10 cellular contexts compared by ENCODE assay signal in the genomic region with DNA sequence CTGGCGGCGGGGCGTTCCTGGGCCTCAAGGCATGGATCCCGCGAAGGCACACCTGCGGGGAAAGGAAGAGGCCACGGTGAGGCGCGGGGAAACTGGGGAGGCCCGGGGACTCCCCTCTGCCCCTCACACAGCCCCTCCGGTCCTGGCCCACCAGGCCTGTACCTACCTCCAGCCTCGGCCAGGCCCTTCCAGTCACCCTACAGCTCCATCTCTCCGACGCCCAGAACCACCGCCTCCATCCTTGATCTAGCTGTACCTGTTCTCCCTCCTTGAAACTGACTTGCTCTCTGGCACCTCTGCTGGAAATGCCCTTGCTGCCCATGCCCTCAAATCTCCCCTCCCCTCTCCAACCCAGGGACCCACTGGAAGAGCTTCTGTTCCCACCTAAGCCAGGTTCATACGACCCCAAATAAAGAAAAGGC. TPM values are rescaled to one million over a fixed set of nuclear protein-coding genes. Genes with fewer than 3 reads are reported as not detected.
A peak's percentile ranks its signal among the peaks of the same experiment; 100 is the strongest.
DNase-seq lines count a peak whose midpoint lies in the region; ATAC-seq and TF ChIP-seq lines count a peak whose summit lies in the region.
"Had no signal": no experiment of that assay in that cellular context is flagged by ENCODE, and none has a peak within 500 bp of the region (broad histone marks: within the 10 kb centered on the region; RNA-seq: fewer than 3 reads in every experiment).

No MANE protein-coding gene starts in this region.

- peaks cover 8% of the 10 kb centered on the region for H3K4me1 Mint-ChIP-seq in activated naive CD4-positive, alpha-beta T cell treated with anti-CD3 and anti-CD28 coated beads for 36 hours (ENCODE audit: low read depth)
- H3K4me1 Mint-ChIP-seq in T-helper 17 cell: peaks cover 9% of the 10 kb centered on the region

- CTCF ChIA-PET in activated naive CD4-positive, alpha-beta T cell treated with anti-CD3 and anti-CD28 coated beads for 36 hours (lab: Charles Lee): interaction anchor here (0.5 to 1.6 kb wide), 6 partner anchors 10 to 374 kb away, joined by 3 to 6 read pairs (median 4); no protein-coding TSS in a partner anchor

- ATAC-seq in T-helper 17 cell (no peak), HG03460 (IDR thresholded peaks at IDR 0.05; ENCODE audit: unreplicated experiment) (no peak)

- no peak for TF ChIP-seq CTCF in stomach (IDR thresholded peaks at IDR 0.05)

- WGBS in stomach, 5 donors: 83 to 94% (median 90%) methylated on average over 13 to 16 of the region's 16 CpGs

- H3K9me3 Mint-ChIP-seq in activated naive CD4-positive, alpha-beta T cell treated with anti-CD3 and anti-CD28 coated beads for 36 hours: peaks cover 3% of the 10 kb centered on the region

- intact Hi-C loops in activated naive CD4-positive, alpha-beta T cell treated with anti-CD3 and anti-CD28 coated beads for 36 hours (cut with micrococcal nuclease): loop anchor here (2.0 kb wide), 2 partner anchors 145 to 189 kb away; a partner anchor contains a TSS
- intact Hi-C loops in stomach (cut with DNase I; ENCODE audit: low total_unique reads): no loop called here

- no peak for TF ChIP-seq POLR2A in stomach (IDR thresholded peaks at IDR 0.05)

- H3K9ac ChIP-seq in iPS-15b (ENCODE audit: low read depth, low read length): no peak overlapping the region

- H3K4me1 ChIP-seq in iPS-15b (ENCODE audit: control insufficient read depth, insufficient read depth, low read length) (peaks cover 3% of the 10 kb centered on the region), stomach (peaks cover 18 to 41% (median 32%) of the 10 kb centered on the region in 4 donors)

- no peak overlapping the region for H3K27ac Mint-ChIP-seq in activated naive CD4-positive, alpha-beta T cell treated with anti-CD3 and anti-CD28 coated beads for 36 hours
- H3K27ac Mint-ChIP-seq in T-helper 17 cell: no peak overlapping the region

- H3K36me3 Mint-ChIP-seq in activated naive CD4-positive, alpha-beta T cell treated with anti-CD3 and anti-CD28 coated beads for 36 hours (ENCODE audit: low read depth): peaks cover 6% of the 10 kb centered on the region
- H3K36me3 Mint-ChIP-seq in T-helper 17 cell (ENCODE audit: low read depth): no peaks in the 10 kb centered on the region

- no peaks in the 10 kb centered on the region for H3K9me3 ChIP-seq in T-helper 17 cell (ENCODE audit: control insufficient read depth, low read length, poor library complexity, severe bottlenecking)
- H3K9me3 ChIP-seq in iPS-15b (ENCODE audit: control insufficient read depth, insufficient read depth, low read length): no peaks in the 10 kb centered on the region
- no peaks in the 10 kb centered on the region for H3K9me3 ChIP-seq in stomach
- H3K9me3 ChIP-seq: spleen had no signal

- peak overlapping the region; percentile 90 to 93 (median 92) for H3K27ac ChIP-seq in stomach
- H3K27ac ChIP-seq: SJSA1 had no signal

- H3K27me3 ChIP-seq in iPS-15b (ENCODE audit: control insufficient read depth, insufficient read depth, low read length) (no peaks in the 10 kb centered on the region), stomach (no peaks in the 10 kb centered on the region)
- H3K27me3 ChIP-seq: SJSA1, spleen had no signal

- H3K4me3 ChIP-seq in iPS-15b (ENCODE audit: low read depth, low read length) (peak overlapping the region; percentile 62), stomach (peak overlapping the region in 1 of 4 donors; percentile 63)

- no peak for TF ChIP-seq EP300 in stomach (IDR thresholded peaks at IDR 0.05)

- DNase-seq in activated naive CD4-positive, alpha-beta T cell treated with anti-CD3 and anti-CD28 coated beads for 36 hours: no peak
- DNase-seq in activated naive CD4-positive, alpha-beta T cell treated with Interleukin-2 at 50 U/mL for 16 hours: no peak
- no peak for DNase-seq in T-helper 17 cell
- no peak for DNase-seq in stomach
- no peak for DNase-seq in NCI-H526 treated with DMSO at 0.1 percent for 48 hours (lab: John Stamatoyannopoulos, UW)
- DNase-seq in NCI-H446 (lab: John Stamatoyannopoulos, UW): no peak
- DNase-seq: spleen had no signal

- H3K4me3 Mint-ChIP-seq in activated naive CD4-positive, alpha-beta T cell treated with anti-CD3 and anti-CD28 coated beads for 36 hours: peak overlapping the region; percentile 8
- H3K4me3 Mint-ChIP-seq in T-helper 17 cell: peak overlapping the region; percentile 19

- peaks cover 10% of the 10 kb centered on the region for H3K36me3 ChIP-seq in iPS-15b (ENCODE audit: control insufficient read depth, insufficient read depth, low read length)
- peaks cover 8 to 22% (median 20%) of the 10 kb centered on the region in 4 donors for H3K36me3 ChIP-seq in stomach

- no peaks in the 10 kb centered on the region for H3K27me3 Mint-ChIP-seq in activated naive CD4-positive, alpha-beta T cell treated with anti-CD3 and anti-CD28 coated beads for 36 hours (ENCODE audit: low read depth)
- H3K27me3 Mint-ChIP-seq in T-helper 17 cell: no peaks in the 10 kb centered on the region

RNA-seq across cellular contexts. Expression of a gene that starts 1.7 kb away (rescaled TPM):
- total RNA-seq in activated naive CD4-positive, alpha-beta T cell treated with anti-CD3 and anti-CD28 coated beads for 36 hours: 10 to 100 TPM; 11.5 to 13.3 TPM
- total RNA-seq in T-helper 17 cell: 10 to 100 TPM in 1 of 2 donors, 1 to 10 TPM in 1; 3.3 to 17.6 TPM
- 100 to 1,000 TPM in 2 of 5 donors, 10 to 100 TPM in 3; 11.2 to 357 (median 72.4) TPM for total RNA-seq in stomach
- 10 to 100 TPM in 2 of 3 donors, 1 to 10 TPM in 1; 5.3 to 23.3 (median 13.3) TPM for polyA plus RNA-seq in stomach
